ENCODE assay signal across 15 cellular contexts in genomic region chr4:122744229-122744628, GRCh38. TPM values are rescaled to one million over a fixed set of nuclear protein-coding genes. Genes with fewer than 3 reads are reported as not detected.
DNase-seq lines count a peak whose midpoint lies in the region; ATAC-seq and TF ChIP-seq lines count a peak whose summit lies in the region.
"Had no signal": no experiment of that assay in that cellular context is flagged by ENCODE, and none has a peak within 500 bp of the region (broad histone marks: within the 10 kb centered on the region; RNA-seq: fewer than 3 reads in every experiment).

No MANE protein-coding gene starts in this region.

- no peak overlapping the region for H4K8ac ChIP-seq in trophoblast cell (ENCODE audit: low read depth, low read length)

- H3K4me3 ChIP-seq in choroid plexus epithelial cell (ENCODE audit: low read depth, low read length) = no peak overlapping the region
- H3K4me3 ChIP-seq in trophoblast cell (ENCODE audit: low read depth, low read length) = no peak overlapping the region

- no peak overlapping the region for H3K14ac ChIP-seq in trophoblast cell (ENCODE audit: low read length)

- peak; percentile 34 for DNase-seq in GM03348 (ENCODE audit: low spot score)
- DNase-seq in MV-4-11 (lab: John Stamatoyannopoulos, UW) = peak; percentile 98
- DNase-seq in choroid plexus epithelial cell (ENCODE audit: low read depth) = peak; percentile 94
- DNase-seq in trophoblast cell = peak; percentile 18 to 62
- DNase-seq in activated CD4-positive, alpha-beta T cell treated with anti-CD3 and anti-CD28 coated beads, Interleukin-2, amount 50 U/mL, for 1 hour = no peak
- no peak for DNase-seq in RKO (ENCODE audit: low spot score)
- DNase-seq: cortex of kidney, foreskin melanocyte, GOT3, kidney, NCI-H446 treated with DMSO at 0.1 percent for 48 hours, RPMI8226, WERI-Rb-1 had no signal

- no peak for TF ChIP-seq CTCF in choroid plexus epithelial cell (conservative IDR thresholded peaks at IDR 0.05; ENCODE audit: low read depth, low read length)

- no peak overlapping the region for H2AK5ac ChIP-seq in trophoblast cell (ENCODE audit: low read length)

- H4K91ac ChIP-seq in trophoblast cell (ENCODE audit: low read depth, low read length) = no peak overlapping the region

- H3K27ac ChIP-seq in trophoblast cell (ENCODE audit: low read depth, low read length) = no peak overlapping the region
- H3K27ac ChIP-seq: WERI-Rb-1 had no signal

- no peak overlapping the region for H3K23ac ChIP-seq in trophoblast cell (ENCODE audit: low read length)

- no peaks in the 10 kb centered on the region for H3K27me3 ChIP-seq in trophoblast cell (ENCODE audit: insufficient read depth, low read length)

- H3K4me1 ChIP-seq in trophoblast cell (ENCODE audit: control insufficient read depth in 1 of 2, insufficient read depth in 2 of 2, low read length in 2 of 2) = no peaks in the 10 kb centered on the region

- no peak overlapping the region for H2BK5ac ChIP-seq in trophoblast cell (ENCODE audit: low read depth, low read length, poor library complexity)

- H3K9me3 ChIP-seq in trophoblast cell (ENCODE audit: insufficient read depth, low read depth, low read length) = no peaks in the 10 kb centered on the region

- H3K18ac ChIP-seq in trophoblast cell (ENCODE audit: low read length) = no peak overlapping the region

- no peak for ATAC-seq in GM19035 (IDR thresholded peaks at IDR 0.05; ENCODE audit: unreplicated experiment)
- no peak for ATAC-seq in HG02588 (IDR thresholded peaks at IDR 0.05; ENCODE audit: unreplicated experiment)

- no CpG with 5 or more reads among the region's 1 CpG for WGBS in trophoblast cell (ENCODE audit: extremely low coverage, insufficient coverage, insufficient read length)

- no peak overlapping the region for H3K9ac ChIP-seq in trophoblast cell (ENCODE audit: low read length)

- no peak overlapping the region for H3K4me2 ChIP-seq in trophoblast cell (ENCODE audit: low read length)

- H3K4ac ChIP-seq in trophoblast cell (ENCODE audit: low read depth, low read length) = no peak overlapping the region

- no peaks in the 10 kb centered on the region for H3K36me3 ChIP-seq in trophoblast cell (ENCODE audit: control insufficient read depth in 1 of 2, insufficient read depth in 2 of 2, low read length in 2 of 2)
- H3K36me3 ChIP-seq: WERI-Rb-1 had no signal

- no peak overlapping the region for H2BK12ac ChIP-seq in trophoblast cell (ENCODE audit: low read length)

- H3K79me2 ChIP-seq in trophoblast cell (ENCODE audit: control insufficient read depth, insufficient read depth, low read length, poor library complexity) = no peaks in the 10 kb centered on the region

- H3K79me1 ChIP-seq in trophoblast cell (ENCODE audit: low read length) = no peaks in the 10 kb centered on the region

- no peak overlapping the region for H4K12ac ChIP-seq in trophoblast cell (ENCODE audit: low read depth, low read length)

- no peak overlapping the region for H2BK120ac ChIP-seq in trophoblast cell (ENCODE audit: insufficient read depth, low read length, poor library complexity)

- no peak overlapping the region for H2AFZ ChIP-seq in trophoblast cell (ENCODE audit: insufficient read depth, low read length, poor library complexity)

RNA-seq across cellular contexts. Expression of gene BBS12, which starts 11.7 kb away (rescaled TPM):
- polyA plus RNA-seq in trophoblast cell (2013) = 1.3 TPM in 2 replicates

Comparison
In these comparisons a context has a peak if more than half of its experiments do, and no peak if none do; other contexts are left out.
1. DNase-seq: peak in GM03348 (single experiment), MV-4-11 (single experiment), choroid plexus epithelial cell (single experiment) and trophoblast cell (2 of 2); none in activated CD4-positive, alpha-beta T cell treated with anti-CD3 and anti-CD28 coated beads, Interleukin-2, amount 50 U/mL, for 1 hour (single experiment) and RKO (single experiment).